ENCODE assay signal across 20 cellular contexts in genomic region chr5:65651144-65651543, GRCh38.
"Had no signal": no experiment of that assay in that cellular context is flagged by ENCODE, and none has a peak within 500 bp of the region (broad histone marks: within the 10 kb centered on the region; RNA-seq: fewer than 3 reads in every experiment).

No MANE protein-coding gene starts in this region.

- H3K27ac ChIP-seq: left ventricle myocardium inferior, neutrophil, ovary, sigmoid colon, suprapubic skin, tibial artery had no signal

- H3K9me3 ChIP-seq: left ventricle myocardium inferior, neutrophil, ovary, sigmoid colon, suprapubic skin, tibial artery had no signal

- DNase-seq: activated B cell treated with CpG ODN at 0.5 μM for 24 hours; activated CD4-positive, alpha-beta T cell treated with anti-CD3 and anti-CD28 coated beads, Interleukin-2, amount 50 U/mL, for 1 hour; activated CD8-positive, alpha-beta T cell treated with anti-CD3 and anti-CD28 coated beads for 36 hours; activated naive CD4-positive, alpha-beta T cell; activated T-cell treated with anti-CD3 and anti-CD28 coated beads, Interleukin-2, amount 50 U/mL, for 48 hours; effector memory CD4-positive, alpha-beta T cell; left ventricle myocardium inferior; ovary; retina; sigmoid colon; small intestine; stimulated activated CD4-positive, alpha-beta T cell treated with anti-CD3 and anti-CD28 coated beads, Interleukin-4, amount 100 ng/mL, for 24 hours; stimulated activated naive CD8-positive, alpha-beta T cell treated with anti-CD3 and anti-CD28 coated beads, Interleukin-15, amount 100 ng/mL, for 72 hours; T-helper 2 cell; tibial artery had no signal

- H3K4me1 ChIP-seq: left ventricle myocardium inferior, sigmoid colon, suprapubic skin, tibial artery had no signal

- H3K4me3 ChIP-seq: left ventricle myocardium inferior, lung, ovary, sigmoid colon, suprapubic skin, tibial artery had no signal

- H3K27me3 ChIP-seq: neutrophil, ovary, sigmoid colon, suprapubic skin, tibial artery had no signal

- H3K36me3 ChIP-seq: ovary had no signal

- ATAC-seq: activated CD8-positive, alpha-beta T cell treated with anti-CD3 and anti-CD28 coated beads for 36 hours; activated naive CD4-positive, alpha-beta T cell treated with anti-CD3 and anti-CD28 coated beads, Interleukin-2, amount 50 U/mL, for 72 hours; stimulated activated effector memory CD8-positive, alpha-beta T cell treated with anti-CD3 and anti-CD28 coated beads, Interleukin-12 subunit alpha, Interleukin-12 subunit beta, amount 100 ng/mL, for 72 hours; stimulated activated naive CD8-positive, alpha-beta T cell treated with anti-CD3 and anti-CD28 coated beads, Interleukin-15, amount 100 ng/mL, for 72 hours had no signal
